ENCODE assay signal across 20 cellular contexts in the genomic region with DNA sequence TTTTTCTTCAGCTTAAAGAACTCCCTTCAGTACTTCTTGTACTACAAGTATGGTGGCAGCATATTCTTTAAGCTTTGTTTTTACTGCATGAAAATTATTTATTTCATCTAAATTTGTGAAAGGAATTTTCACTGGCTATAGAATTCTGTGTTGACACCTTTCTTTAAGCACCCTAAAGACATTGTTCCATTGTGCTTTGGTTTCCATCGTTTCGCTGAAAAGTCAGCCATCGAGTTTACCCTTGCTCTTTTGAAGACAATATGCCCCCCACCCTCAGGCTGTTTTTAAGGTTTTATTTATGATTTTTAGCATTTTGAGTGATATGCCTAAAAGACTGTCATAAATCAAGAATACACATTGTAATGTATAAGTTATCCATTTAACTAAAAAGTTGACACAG. TPM values are rescaled to one million over a fixed set of nuclear protein-coding genes. Genes with fewer than 3 reads are reported as not detected.
DNase-seq lines count a peak whose midpoint lies in the region; ATAC-seq, FAIRE-seq and TF ChIP-seq lines count a peak whose summit lies in the region.
"Had no signal": no experiment of that assay in that cellular context is flagged by ENCODE, and none has a peak within 500 bp of the region (broad histone marks: within the 10 kb centered on the region; RNA-seq: fewer than 3 reads in every experiment).

No MANE protein-coding gene starts in this region.

- no peak overlapping the region for H3K4ac ChIP-seq in mesendoderm (ENCODE audit: low read depth, low read length)

- no peaks in the 10 kb centered on the region for H3K4me1 ChIP-seq in HEK293 (ENCODE audit: control insufficient read depth, insufficient read depth, low read length)
- H3K4me1 ChIP-seq in K562 (replicated peaks in 1 of 2; ENCODE audit: control insufficient read depth in 2 of 2, insufficient read depth in 2 of 2, low read length in 2 of 2), result no peaks in the 10 kb centered on the region
- H3K4me1 ChIP-seq in mesendoderm (ENCODE audit: control insufficient read depth, low read depth, low read length), result no peaks in the 10 kb centered on the region
- H3K4me1 ChIP-seq: Caco-2 had no signal

- no peak overlapping the region for H3K27ac ChIP-seq in HEK293 (ENCODE audit: extremely low read depth, low read depth, low read length)
- H3K27ac ChIP-seq in K562 (ENCODE audit: extremely low read depth, low read depth, low read length), result no peak overlapping the region
- no peak overlapping the region for H3K27ac ChIP-seq in mesendoderm (ENCODE audit: low read depth, low read length)
- H3K27ac ChIP-seq: GM23248 had no signal

- H3K79me2 ChIP-seq in K562 (ENCODE audit: control insufficient read depth, insufficient read depth, low read length) (no peaks in the 10 kb centered on the region), mesendoderm (ENCODE audit: control insufficient read depth, insufficient read depth, low read length) (no peaks in the 10 kb centered on the region)

- H3K18ac ChIP-seq in mesendoderm (ENCODE audit: low read length), result no peak overlapping the region

- CTCF ChIA-PET in HEK293 (lab: Yijun Ruan, JAX) (interaction anchor here (0.9 to 1.7 kb wide), 3 partner anchors 10 to 165 kb away, joined by 3 to 7 read pairs (median 5); no protein-coding TSS in a partner anchor), K562 (lab: Yijun Ruan, JAX; ENCODE audit: low intra/inter-chr PET ratio) (no interaction called here)

- no TSS peak for BruUV-seq in K562 (replicated peaks; lab: Mats Ljungman, UMichigan)

- H3K27ac Mint-ChIP-seq in CD14-positive monocyte, result no peak overlapping the region
- H3K27ac Mint-ChIP-seq: CD8-positive, alpha-beta T cell; H9 had no signal

- H4K8ac ChIP-seq in mesendoderm (ENCODE audit: low read depth, low read length), result no peak overlapping the region

- no peaks in the 10 kb centered on the region for H3K79me1 ChIP-seq in mesendoderm (ENCODE audit: low read length)

- H3K4me3 ChIP-seq in HEK293 (ENCODE audit: low read depth, low read length), result no peak overlapping the region
- H3K4me3 ChIP-seq in K562, result no peak overlapping the region
- H3K4me3 ChIP-seq in mesendoderm (ENCODE audit: low read length), result no peak overlapping the region
- H3K4me3 ChIP-seq: GM23248 had no signal

- no peak for TF ChIP-seq CTCF in HEK293 (tag by site-specific recombination; IDR thresholded peaks at IDR 0.05)
- TF ChIP-seq CTCF in K562 (IDR thresholded peaks at IDR 0.05 in 2 of 3, conservative IDR thresholded peaks at IDR 0.05 in 1 of 3; ENCODE audit: insufficient read depth in 2 of 3, low read depth in 1 of 3, low read length in 3 of 3), result no peak
- no peak for TF ChIP-seq CTCF in CD14-positive monocyte (IDR thresholded peaks at IDR 0.05)

- H3K9ac ChIP-seq in K562 (ENCODE audit: insufficient read depth in 1 of 2, low read depth in 2 of 2, low read length in 2 of 2), result no peak overlapping the region
- no peak overlapping the region for H3K9ac ChIP-seq in mesendoderm (ENCODE audit: low read length)
- H3K9ac ChIP-seq: GM23248 had no signal

- no peak for TF ChIP-seq EP300 in K562 (IDR thresholded peaks at IDR 0.05; ENCODE audit: low read length)

- H2BK15ac ChIP-seq in mesendoderm (replicated peaks; ENCODE audit: low read depth), result no peak overlapping the region

- ATAC-seq in K562, result no peak
- ATAC-seq: CD8-positive, alpha-beta T cell; HCT116 had no signal

- no peaks in the 10 kb centered on the region for H3K9me1 ChIP-seq in K562 (ENCODE audit: control insufficient read depth, insufficient read depth, low read length)

- H3K23ac ChIP-seq in mesendoderm (ENCODE audit: low read length), result no peak overlapping the region

- no peak overlapping the region for H3K4me3 Mint-ChIP-seq in CD14-positive monocyte
- H3K4me3 Mint-ChIP-seq: CD4-positive, CD25-positive, alpha-beta regulatory T cell; CD8-positive, alpha-beta T cell; H9 had no signal

- POLR2A ChIA-PET in HEK293 (lab: Yijun Ruan, JAX) (no interaction called here), K562 (lab: Yijun Ruan, JAX) (no interaction called here)

- intact Hi-C loops in K562 (cut with micrococcal nuclease) (no loop called here), CD14-positive monocyte (cut with micrococcal nuclease) (no loop called here)

- no peak overlapping the region for H3K56ac ChIP-seq in mesendoderm (ENCODE audit: low read length)

- H2BK5ac ChIP-seq in mesendoderm (ENCODE audit: low read length), result no peak overlapping the region

- H3K4me1 Mint-ChIP-seq in CD14-positive monocyte, result no peaks in the 10 kb centered on the region
- H3K4me1 Mint-ChIP-seq: CD4-positive, CD25-positive, alpha-beta regulatory T cell had no signal

- H3K27me3 Mint-ChIP-seq in CD14-positive monocyte (ENCODE audit: low read depth in 3 of 3), result peaks cover 6 to 10% (median 7%) of the 10 kb centered on the region in 3 donors

- no peaks in the 10 kb centered on the region for H3K36me3 ChIP-seq in HEK293 (ENCODE audit: control insufficient read depth in 2 of 2, insufficient read depth in 1 of 2, low read length in 2 of 2)
- H3K36me3 ChIP-seq in K562 (ENCODE audit: control insufficient read depth, insufficient read depth, low read length), result no peaks in the 10 kb centered on the region
- no peaks in the 10 kb centered on the region for H3K36me3 ChIP-seq in mesendoderm (ENCODE audit: control insufficient read depth, insufficient read depth, low read length)

- peaks cover 8 to 29% (median 17%) of the 10 kb centered on the region in 7 donors for H3K9me3 Mint-ChIP-seq in CD14-positive monocyte

- H3K36me3 Mint-ChIP-seq in CD14-positive monocyte, result no peaks in the 10 kb centered on the region
- H3K36me3 Mint-ChIP-seq: CD4-positive, CD25-positive, alpha-beta regulatory T cell; CD8-positive, alpha-beta T cell had no signal

- H2AFZ ChIP-seq in K562 (ENCODE audit: low read depth, low read length), result no peak overlapping the region
- H2AFZ ChIP-seq: GM23248 had no signal

- in situ Hi-C loops in K562 (cut with MboI), result no loop called here

- TF ChIP-seq POLR2A in K562 (conservative IDR thresholded peaks at IDR 0.05), result no peak

- no peak overlapping the region for H4K5ac ChIP-seq in mesendoderm (ENCODE audit: low read length)

- no peak for TF ChIP-seq RAD21 in K562 (CRISPR knock-in tag; conservative IDR thresholded peaks at IDR 0.05 in 1 of 2, IDR thresholded peaks at IDR 0.05 in 1 of 2)

- no peak overlapping the region for H2AK5ac ChIP-seq in mesendoderm (ENCODE audit: low read length)

- H3K9me3 ChIP-seq in HEK293 (ENCODE audit: control insufficient read depth, insufficient read depth, low read depth, low read length) (no peaks in the 10 kb centered on the region), K562 (replicated peaks; ENCODE audit: control insufficient read depth, insufficient read depth, low read depth, low read length) (no peaks in the 10 kb centered on the region)

- DNase-seq in K562 (ENCODE audit: extremely low read depth in 1 of 4, low spot score in 3 of 4) (no peak), mesendoderm (peak; percentile 46), CD14-positive monocyte (ENCODE audit: low spot score) (no peak), cortex of kidney (lab: John Stamatoyannopoulos, UW) (no peak)
- DNase-seq in stimulated activated CD4-positive, alpha-beta T cell treated with anti-CD3 and anti-CD28 coated beads, Interleukin-12 subunit alpha, Interleukin-12 subunit beta, amount 100 ng/mL, for 4 hours, result no peak
- DNase-seq: 8988T; C1 segment of cervical spinal cord; Caco-2; CD4-positive, CD25-positive, alpha-beta regulatory T cell; CD8-positive, alpha-beta T cell; DMS153; DND-41; GM23248; H9 had no signal

- 0% methylated on average over 3 of the region's 3 CpGs for WGBS in K562 (ENCODE audit: insufficient coverage, low coverage, missing lambda C conversion rate)
- no CpG with 5 or more reads among the region's 3 CpGs for WGBS in mesendoderm (ENCODE audit: extremely low coverage, insufficient coverage, low lambda C conversion rate)

- H3K27me3 ChIP-seq in K562 (ENCODE audit: control insufficient read depth in 2 of 2, insufficient read depth in 2 of 2, low read length in 2 of 2) (peaks cover 0 to 17% of the 10 kb centered on the region in 2 experiments; a peak in 2 of 5 replicates), mesendoderm (ENCODE audit: insufficient read depth, low read length, poor library complexity) (no peaks in the 10 kb centered on the region)

- FAIRE-seq in A204.1 (lab: Jason Lieb, UNC) (peak; percentile 58), K562 (lab: Jason Lieb, UNC) (no peak)
- FAIRE-seq: G401.6, GM12892, H1 had no signal

- H3K4me2 ChIP-seq in K562 (ENCODE audit: insufficient read depth, low read length), result no peak overlapping the region
- H3K4me2 ChIP-seq in mesendoderm (ENCODE audit: low read length), result no peak overlapping the region

- no peaks in the 10 kb centered on the region for H4K20me1 ChIP-seq in K562 (replicated peaks; ENCODE audit: control insufficient read depth, insufficient read depth, low read length)

- H2BK120ac ChIP-seq in mesendoderm (ENCODE audit: low read depth, low read length), result no peak overlapping the region

RNA-seq across cellular contexts. Expression of gene COL5A1, which starts 27.3 kb away (rescaled TPM):
- total RNA-seq in K562 (2011; cell fraction: chromatin; rRNA removed; ENCODE audit: low replicate concordance), result 0.07 and 0.42 TPM in 2 replicates
- under 0.01 TPM in 1 of 2 replicates, not detected in the other for total RNA-seq in K562 (2011; cell fraction: nucleolus; rRNA removed)
- not detected in 2 replicates for total RNA-seq in K562 (2011; cell fraction: nucleoplasm; rRNA removed)
- total RNA-seq in K562 (2014; rRNA removed) (under 0.01 TPM in 1 of 2 replicates, not detected in the other), K562 (2014; rRNA removed; fragmentation: Illumina TruSeq; extraction: Trizol) (not detected in 2 replicates), K562 (2015; rRNA removed; fragmentation: Illumina TruSeq; extraction: Trizol) (not detected in 2 replicates), K562 (2021) (0.13 TPM in 2 replicates)
- polyA plus RNA-seq in K562 (2011; rRNA removed) (not detected in 2 replicates), K562 (2014; fragmentation: Illumina TruSeq; extraction: Trizol) (not detected in 2 replicates), K562 (2014; fragmentation: Nextera tagmentation; extraction: Ambion mirVana) (not detected), K562 (2014; rRNA removed) (0.04 TPM in 1 of 2 replicates, not detected in the other), CD14-positive monocyte (not detected)
- 0.01 and 0.04 TPM in 2 replicates for polyA plus RNA-seq in K562 (2011; cell fraction: cytosol; rRNA removed)
- 0.04 and 0.23 TPM in 2 replicates for polyA plus RNA-seq in K562 (2011; cell fraction: nucleus; rRNA removed)
- polyA plus RNA-seq in K562 (2012), result 0.26 TPM in 2 replicates
- not detected in 2 replicates for polyA minus RNA-seq in K562 (2011; rRNA and poly(A)+ RNA removed)
- polyA minus RNA-seq in K562 (2011; cell fraction: cytosol; rRNA and poly(A)+ RNA removed), result 0.55 TPM in 1 of 2 replicates, not detected in the other
- under 0.01 TPM in 1 of 2 replicates, not detected in the other for polyA minus RNA-seq in K562 (2011; cell fraction: nucleus; rRNA and poly(A)+ RNA removed)
- polyA plus RNA-seq in mesendoderm (2013, experiment 1 of 2), result 23.5 TPM
- 21.5 TPM for polyA plus RNA-seq in mesendoderm (2013, experiment 2 of 2)
